In the genomic region with DNA sequence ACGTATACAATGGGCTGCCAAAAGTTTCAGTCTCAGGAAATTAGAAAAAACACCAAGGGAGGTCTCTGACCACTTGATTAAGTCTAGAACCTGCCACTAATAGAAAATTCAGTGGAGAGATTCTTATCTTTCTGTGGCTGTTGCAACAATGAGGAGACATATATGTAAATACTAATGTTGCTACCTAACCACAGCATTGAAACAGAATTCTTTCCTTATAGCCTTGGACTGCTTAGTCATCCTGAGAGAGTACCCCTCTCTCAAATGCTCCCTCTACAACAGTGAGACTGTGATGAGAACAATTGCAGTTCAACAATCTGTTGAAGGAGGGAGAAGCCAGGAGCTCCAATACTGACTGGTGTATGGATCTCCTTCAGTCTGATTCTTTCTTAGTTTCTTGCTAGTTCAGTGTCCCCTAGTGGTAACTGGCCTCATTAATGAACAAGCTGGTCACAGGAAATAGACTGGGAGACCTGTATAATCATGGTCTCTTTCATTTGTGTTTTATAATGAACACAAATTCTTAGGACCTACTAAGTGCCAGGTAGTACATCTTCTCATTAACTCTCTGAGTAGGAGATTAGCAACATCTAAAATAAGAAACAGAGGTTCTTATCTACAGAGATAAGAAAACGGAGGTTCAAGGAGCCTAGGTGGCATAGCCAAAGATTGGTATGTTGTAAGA, we compare ENCODE assay signal across 8 cellular contexts.
DNase-seq lines count a peak whose midpoint lies in the region; ATAC-seq, FAIRE-seq and TF ChIP-seq lines count a peak whose summit lies in the region.

No MANE protein-coding gene starts in this region.

- no peaks in the 10 kb centered on the region for H3K36me3 Mint-ChIP-seq in T-helper 1 cell treated with Interleukin-12 subunit alpha and Interleukin-12 subunit beta and Interleukin-4 antibody, amounts not matched to agents 30 μg/mL and 1 μg/mL, for 36 hours (ENCODE audit: low read depth)
- H3K36me3 Mint-ChIP-seq in naive thymus-derived CD8-positive, alpha-beta T cell, result peaks cover 0 to 2% (median 0%) of the 10 kb centered on the region in 3 donors

- H3K4me3 ChIP-seq in fibroblast of lung (replicated peaks in 1 of 4; ENCODE audit: control extremely low read depth in 1 of 4, insufficient read depth in 1 of 4, low read depth in 3 of 4, low read length in 4 of 4), result peak overlapping the region in 1 of 4 experiments; percentile 4

- H3K4me1 ChIP-seq in fibroblast of lung (ENCODE audit: control insufficient read depth, extremely low read depth, insufficient read depth, low read length), result peaks cover 42% of the 10 kb centered on the region

- H3K4me2 ChIP-seq in fibroblast of lung (ENCODE audit: extremely low read depth, insufficient read depth, low read length), result peak overlapping the region; percentile 42

- no peaks in the 10 kb centered on the region for H3K79me2 ChIP-seq in fibroblast of lung (ENCODE audit: control insufficient read depth, insufficient read depth, low read length)

- H3K27ac ChIP-seq in fibroblast of lung (ENCODE audit: insufficient read depth, low read length), result peak overlapping the region; percentile 67

- peak; percentile 82 for ATAC-seq in HG02870 (IDR thresholded peaks at IDR 0.05; ENCODE audit: unreplicated experiment)
- peak; percentile 78 to 90 for ATAC-seq in naive thymus-derived CD8-positive, alpha-beta T cell

- H3K9ac ChIP-seq in fibroblast of lung (ENCODE audit: insufficient read depth, low read length), result peak overlapping the region; percentile 11

- POLR2A ChIA-PET in naive thymus-derived CD8-positive, alpha-beta T cell (lab: Charles Lee), result interaction anchor here (0.5 to 1.1 kb wide), 4 partner anchors 278 to 391 kb away, joined by 3 to 9 read pairs (median 3); no protein-coding TSS in a partner anchor

- peak; percentile 80 for FAIRE-seq in GM18507 (lab: Jason Lieb, UNC)

- no peaks in the 10 kb centered on the region for H3K9me3 ChIP-seq in fibroblast of lung (ENCODE audit: control insufficient read depth, insufficient read depth, low read depth, low read length)

- H3K36me3 ChIP-seq in fibroblast of lung (ENCODE audit: control insufficient read depth, insufficient read depth, low read length), result no peaks in the 10 kb centered on the region

- H3K27me3 Mint-ChIP-seq in T-helper 1 cell treated with Interleukin-12 subunit alpha and Interleukin-12 subunit beta and Interleukin-4 antibody, amounts not matched to agents 30 μg/mL and 1 μg/mL, for 36 hours (ENCODE audit: low read depth), result no peaks in the 10 kb centered on the region
- H3K27me3 Mint-ChIP-seq in naive thymus-derived CD8-positive, alpha-beta T cell, result no peaks in the 10 kb centered on the region

- DNase-seq in Ammon's horn (ENCODE audit: low spot score) (peak; percentile 82), GM18507 (ENCODE audit: extremely low spot score, insufficient read length, low read depth) (peak; percentile 28), NCI-H1417 (lab: John Stamatoyannopoulos, UW) (peak; percentile 55 to 84 (median 55)), fibroblast of lung (ENCODE audit: low read depth in 2 of 2) (peak; percentile 91 to 96), mesenteric fat pad (ENCODE audit: low spot score) (no peak)
- peak in 5 of 10 donors; percentile 3 to 55 (median 35) for DNase-seq in naive thymus-derived CD8-positive, alpha-beta T cell

- peaks cover 40% of the 10 kb centered on the region for H3K4me1 Mint-ChIP-seq in T-helper 1 cell treated with Interleukin-12 subunit alpha and Interleukin-12 subunit beta and Interleukin-4 antibody, amounts not matched to agents 30 μg/mL and 1 μg/mL, for 36 hours (ENCODE audit: low read depth)
- H3K4me1 Mint-ChIP-seq in naive thymus-derived CD8-positive, alpha-beta T cell, result peaks cover 19 to 33% (median 27%) of the 10 kb centered on the region in 4 donors

- H3K27me3 ChIP-seq in fibroblast of lung (ENCODE audit: control insufficient read depth, insufficient read depth, low read length), result no peaks in the 10 kb centered on the region

- TF ChIP-seq CTCF in fibroblast of lung (conservative IDR thresholded peaks at IDR 0.05 in 1 of 2, IDR thresholded peaks at IDR 0.05 in 1 of 2; ENCODE audit: low read depth in 1 of 2, low read length in 2 of 2), result peak; percentile 79 to 84

- H3K9me3 Mint-ChIP-seq in T-helper 1 cell treated with Interleukin-12 subunit alpha and Interleukin-12 subunit beta and Interleukin-4 antibody, amounts not matched to agents 30 μg/mL and 1 μg/mL, for 36 hours, result no peaks in the 10 kb centered on the region
- no peaks in the 10 kb centered on the region for H3K9me3 Mint-ChIP-seq in naive thymus-derived CD8-positive, alpha-beta T cell

- H3K27ac Mint-ChIP-seq in T-helper 1 cell treated with Interleukin-12 subunit alpha and Interleukin-12 subunit beta and Interleukin-4 antibody, amounts not matched to agents 30 μg/mL and 1 μg/mL, for 36 hours, result peak overlapping the region; percentile 18
- H3K27ac Mint-ChIP-seq in naive thymus-derived CD8-positive, alpha-beta T cell, result peak overlapping the region in 3 of 10 donors; percentile 55 to 75 (median 61)

- no peaks in the 10 kb centered on the region for H4K20me1 ChIP-seq in fibroblast of lung (ENCODE audit: control insufficient read depth, extremely low read depth, insufficient read depth, low read length)

- peak overlapping the region; percentile 1 for H3K4me3 Mint-ChIP-seq in T-helper 1 cell treated with Interleukin-12 subunit alpha and Interleukin-12 subunit beta and Interleukin-4 antibody, amounts not matched to agents 30 μg/mL and 1 μg/mL, for 36 hours
- no peak overlapping the region for H3K4me3 Mint-ChIP-seq in naive thymus-derived CD8-positive, alpha-beta T cell

- no peak overlapping the region for H2AFZ ChIP-seq in fibroblast of lung (ENCODE audit: low read length)
